Comparison of ENCODE assay signal across 1 cellular context in genomic region chr2:156343096-156343939, GRCh38.
TF ChIP-seq lines count a peak whose summit lies in the region.

No MANE protein-coding gene starts in this region.

TF ChIP-seq in K562, 482 proteins besides CTCF, POLR2A, EP300 and RAD21 (continued from another document and continues in another):
- TF ChIP-seq ZNF609 (CRISPR knock-in tag; IDR thresholded peaks at IDR 0.05; ENCODE audit: borderline replicate concordance) = no peak
- TF ChIP-seq NFE2 (IDR thresholded peaks at IDR 0.05; ENCODE audit: low read depth) = peak; percentile 66
- TF ChIP-seq ZNF212 (CRISPR knock-in tag; IDR thresholded peaks at IDR 0.05) = no peak
- TF ChIP-seq ZNF280B (CRISPR knock-in tag; IDR thresholded peaks at IDR 0.05) = no peak
- TF ChIP-seq CGGBP1 (CRISPR knock-in tag; IDR thresholded peaks at IDR 0.05) = no peak
- no peak for TF ChIP-seq ZNF224 (CRISPR knock-in tag; IDR thresholded peaks at IDR 0.05)
- TF ChIP-seq FOXJ3 (CRISPR knock-in tag; IDR thresholded peaks at IDR 0.05) = no peak
- TF ChIP-seq HDGF (IDR thresholded peaks at IDR 0.05) = no peak
- no peak for TF ChIP-seq ZFP36 (IDR thresholded peaks at IDR 0.05; ENCODE audit: low read depth, low read length, partially characterized antibody)
- TF ChIP-seq ZNF830 (CRISPR knock-in tag; IDR thresholded peaks at IDR 0.05) = no peak
- TF ChIP-seq, protein P1, sequence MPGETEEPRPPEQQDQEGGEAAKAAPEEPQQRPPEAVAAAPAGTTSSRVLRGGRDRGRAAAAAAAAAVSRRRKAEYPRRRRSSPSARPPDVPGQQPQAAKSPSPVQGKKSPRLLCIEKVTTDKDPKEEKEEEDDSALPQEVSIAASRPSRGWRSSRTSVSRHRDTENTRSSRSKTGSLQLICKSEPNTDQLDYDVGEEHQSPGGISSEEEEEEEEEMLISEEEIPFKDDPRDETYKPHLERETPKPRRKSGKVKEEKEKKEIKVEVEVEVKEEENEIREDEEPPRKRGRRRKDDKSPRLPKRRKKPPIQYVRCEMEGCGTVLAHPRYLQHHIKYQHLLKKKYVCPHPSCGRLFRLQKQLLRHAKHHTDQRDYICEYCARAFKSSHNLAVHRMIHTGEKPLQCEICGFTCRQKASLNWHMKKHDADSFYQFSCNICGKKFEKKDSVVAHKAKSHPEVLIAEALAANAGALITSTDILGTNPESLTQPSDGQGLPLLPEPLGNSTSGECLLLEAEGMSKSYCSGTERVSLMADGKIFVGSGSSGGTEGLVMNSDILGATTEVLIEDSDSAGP (CRISPR knock-in tag; IDR thresholded peaks at IDR 0.05) = no peak
- no peak for TF ChIP-seq LEF1 (IDR thresholded peaks at IDR 0.05)
- no peak for TF ChIP-seq ZNF778 (CRISPR knock-in tag; IDR thresholded peaks at IDR 0.05)
- peak; percentile 62 for TF ChIP-seq CHD1 (IDR thresholded peaks at IDR 0.05; ENCODE audit: low read length)
- no peak for TF ChIP-seq DIDO1 (tag; IDR thresholded peaks at IDR 0.05; ENCODE audit: low read depth)
- TF ChIP-seq ZEB2 (IDR thresholded peaks at IDR 0.05) = no peak
- TF ChIP-seq FOXJ2 (tag; IDR thresholded peaks at IDR 0.05) = no peak
- TF ChIP-seq, protein P2, sequence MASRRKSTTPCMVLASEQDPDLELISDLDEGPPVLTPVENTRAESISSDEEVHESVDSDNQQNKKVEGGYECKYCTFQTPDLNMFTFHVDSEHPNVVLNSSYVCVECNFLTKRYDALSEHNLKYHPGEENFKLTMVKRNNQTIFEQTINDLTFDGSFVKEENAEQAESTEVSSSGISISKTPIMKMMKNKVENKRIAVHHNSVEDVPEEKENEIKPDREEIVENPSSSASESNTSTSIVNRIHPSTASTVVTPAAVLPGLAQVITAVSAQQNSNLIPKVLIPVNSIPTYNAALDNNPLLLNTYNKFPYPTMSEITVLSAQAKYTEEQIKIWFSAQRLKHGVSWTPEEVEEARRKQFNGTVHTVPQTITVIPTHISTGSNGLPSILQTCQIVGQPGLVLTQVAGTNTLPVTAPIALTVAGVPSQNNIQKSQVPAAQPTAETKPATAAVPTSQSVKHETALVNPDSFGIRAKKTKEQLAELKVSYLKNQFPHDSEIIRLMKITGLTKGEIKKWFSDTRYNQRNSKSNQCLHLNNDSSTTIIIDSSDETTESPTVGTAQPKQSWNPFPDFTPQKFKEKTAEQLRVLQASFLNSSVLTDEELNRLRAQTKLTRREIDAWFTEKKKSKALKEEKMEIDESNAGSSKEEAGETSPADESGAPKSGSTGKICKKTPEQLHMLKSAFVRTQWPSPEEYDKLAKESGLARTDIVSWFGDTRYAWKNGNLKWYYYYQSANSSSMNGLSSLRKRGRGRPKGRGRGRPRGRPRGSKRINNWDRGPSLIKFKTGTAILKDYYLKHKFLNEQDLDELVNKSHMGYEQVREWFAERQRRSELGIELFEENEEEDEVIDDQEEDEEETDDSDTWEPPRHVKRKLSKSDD (conservative IDR thresholded peaks at IDR 0.05; ENCODE audit: low read length) = no peak
- TF ChIP-seq, protein P3, sequence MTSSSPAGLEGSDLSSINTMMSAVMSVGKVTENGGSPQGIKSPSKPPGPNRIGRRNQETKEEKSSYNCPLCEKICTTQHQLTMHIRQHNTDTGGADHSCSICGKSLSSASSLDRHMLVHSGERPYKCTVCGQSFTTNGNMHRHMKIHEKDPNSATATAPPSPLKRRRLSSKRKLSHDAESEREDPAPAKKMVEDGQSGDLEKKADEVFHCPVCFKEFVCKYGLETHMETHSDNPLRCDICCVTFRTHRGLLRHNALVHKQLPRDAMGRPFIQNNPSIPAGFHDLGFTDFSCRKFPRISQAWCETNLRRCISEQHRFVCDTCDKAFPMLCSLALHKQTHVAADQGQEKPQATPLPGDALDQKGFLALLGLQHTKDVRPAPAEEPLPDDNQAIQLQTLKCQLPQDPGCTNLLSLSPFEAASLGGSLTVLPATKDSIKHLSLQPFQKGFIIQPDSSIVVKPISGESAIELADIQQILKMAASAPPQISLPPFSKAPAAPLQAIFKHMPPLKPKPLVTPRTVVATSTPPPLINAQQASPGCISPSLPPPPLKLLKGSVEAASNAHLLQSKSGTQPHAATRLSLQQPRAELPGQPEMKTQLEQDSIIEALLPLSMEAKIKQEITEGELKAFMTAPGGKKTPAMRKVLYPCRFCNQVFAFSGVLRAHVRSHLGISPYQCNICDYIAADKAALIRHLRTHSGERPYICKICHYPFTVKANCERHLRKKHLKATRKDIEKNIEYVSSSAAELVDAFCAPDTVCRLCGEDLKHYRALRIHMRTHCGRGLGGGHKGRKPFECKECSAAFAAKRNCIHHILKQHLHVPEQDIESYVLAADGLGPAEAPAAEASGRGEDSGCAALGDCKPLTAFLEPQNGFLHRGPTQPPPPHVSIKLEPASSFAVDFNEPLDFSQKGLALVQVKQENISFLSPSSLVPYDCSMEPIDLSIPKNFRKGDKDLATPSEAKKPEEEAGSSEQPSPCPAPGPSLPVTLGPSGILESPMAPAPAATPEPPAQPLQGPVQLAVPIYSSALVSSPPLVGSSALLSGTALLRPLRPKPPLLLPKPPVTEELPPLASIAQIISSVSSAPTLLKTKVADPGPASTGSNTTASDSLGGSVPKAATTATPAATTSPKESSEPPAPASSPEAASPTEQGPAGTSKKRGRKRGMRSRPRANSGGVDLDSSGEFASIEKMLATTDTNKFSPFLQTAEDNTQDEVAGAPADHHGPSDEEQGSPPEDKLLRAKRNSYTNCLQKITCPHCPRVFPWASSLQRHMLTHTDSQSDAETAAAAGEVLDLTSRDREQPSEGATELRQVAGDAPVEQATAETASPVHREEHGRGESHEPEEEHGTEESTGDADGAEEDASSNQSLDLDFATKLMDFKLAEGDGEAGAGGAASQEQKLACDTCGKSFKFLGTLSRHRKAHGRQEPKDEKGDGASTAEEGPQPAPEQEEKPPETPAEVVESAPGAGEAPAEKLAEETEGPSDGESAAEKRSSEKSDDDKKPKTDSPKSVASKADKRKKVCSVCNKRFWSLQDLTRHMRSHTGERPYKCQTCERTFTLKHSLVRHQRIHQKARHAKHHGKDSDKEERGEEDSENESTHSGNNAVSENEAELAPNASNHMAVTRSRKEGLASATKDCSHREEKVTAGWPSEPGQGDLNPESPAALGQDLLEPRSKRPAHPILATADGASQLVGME (CRISPR knock-in tag; IDR thresholded peaks at IDR 0.05) = no peak
- TF ChIP-seq, protein P4, sequence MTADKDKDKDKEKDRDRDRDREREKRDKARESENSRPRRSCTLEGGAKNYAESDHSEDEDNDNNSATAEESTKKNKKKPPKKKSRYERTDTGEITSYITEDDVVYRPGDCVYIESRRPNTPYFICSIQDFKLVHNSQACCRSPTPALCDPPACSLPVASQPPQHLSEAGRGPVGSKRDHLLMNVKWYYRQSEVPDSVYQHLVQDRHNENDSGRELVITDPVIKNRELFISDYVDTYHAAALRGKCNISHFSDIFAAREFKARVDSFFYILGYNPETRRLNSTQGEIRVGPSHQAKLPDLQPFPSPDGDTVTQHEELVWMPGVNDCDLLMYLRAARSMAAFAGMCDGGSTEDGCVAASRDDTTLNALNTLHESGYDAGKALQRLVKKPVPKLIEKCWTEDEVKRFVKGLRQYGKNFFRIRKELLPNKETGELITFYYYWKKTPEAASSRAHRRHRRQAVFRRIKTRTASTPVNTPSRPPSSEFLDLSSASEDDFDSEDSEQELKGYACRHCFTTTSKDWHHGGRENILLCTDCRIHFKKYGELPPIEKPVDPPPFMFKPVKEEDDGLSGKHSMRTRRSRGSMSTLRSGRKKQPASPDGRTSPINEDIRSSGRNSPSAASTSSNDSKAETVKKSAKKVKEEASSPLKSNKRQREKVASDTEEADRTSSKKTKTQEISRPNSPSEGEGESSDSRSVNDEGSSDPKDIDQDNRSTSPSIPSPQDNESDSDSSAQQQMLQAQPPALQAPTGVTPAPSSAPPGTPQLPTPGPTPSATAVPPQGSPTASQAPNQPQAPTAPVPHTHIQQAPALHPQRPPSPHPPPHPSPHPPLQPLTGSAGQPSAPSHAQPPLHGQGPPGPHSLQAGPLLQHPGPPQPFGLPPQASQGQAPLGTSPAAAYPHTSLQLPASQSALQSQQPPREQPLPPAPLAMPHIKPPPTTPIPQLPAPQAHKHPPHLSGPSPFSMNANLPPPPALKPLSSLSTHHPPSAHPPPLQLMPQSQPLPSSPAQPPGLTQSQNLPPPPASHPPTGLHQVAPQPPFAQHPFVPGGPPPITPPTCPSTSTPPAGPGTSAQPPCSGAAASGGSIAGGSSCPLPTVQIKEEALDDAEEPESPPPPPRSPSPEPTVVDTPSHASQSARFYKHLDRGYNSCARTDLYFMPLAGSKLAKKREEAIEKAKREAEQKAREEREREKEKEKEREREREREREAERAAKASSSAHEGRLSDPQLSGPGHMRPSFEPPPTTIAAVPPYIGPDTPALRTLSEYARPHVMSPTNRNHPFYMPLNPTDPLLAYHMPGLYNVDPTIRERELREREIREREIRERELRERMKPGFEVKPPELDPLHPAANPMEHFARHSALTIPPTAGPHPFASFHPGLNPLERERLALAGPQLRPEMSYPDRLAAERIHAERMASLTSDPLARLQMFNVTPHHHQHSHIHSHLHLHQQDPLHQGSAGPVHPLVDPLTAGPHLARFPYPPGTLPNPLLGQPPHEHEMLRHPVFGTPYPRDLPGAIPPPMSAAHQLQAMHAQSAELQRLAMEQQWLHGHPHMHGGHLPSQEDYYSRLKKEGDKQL (CRISPR knock-in tag; IDR thresholded peaks at IDR 0.05; ENCODE audit: borderline replicate concordance) = no peak
- no peak for TF ChIP-seq ZNF436 (CRISPR knock-in tag; IDR thresholded peaks at IDR 0.05)
- TF ChIP-seq ESRRA (IDR thresholded peaks at IDR 0.05; ENCODE audit: borderline replicate concordance, low read depth) = no peak
- TF ChIP-seq ZNF316 (IDR thresholded peaks at IDR 0.05) = peak; percentile 62
- TF ChIP-seq ZNF717 (CRISPR knock-in tag; IDR thresholded peaks at IDR 0.05) = no peak
- no peak for TF ChIP-seq TSHZ1 (CRISPR knock-in tag; IDR thresholded peaks at IDR 0.05)
- no peak for TF ChIP-seq ZKSCAN8 (CRISPR knock-in tag; IDR thresholded peaks at IDR 0.05)
- TF ChIP-seq GABPA (tag; conservative IDR thresholded peaks at IDR 0.05; ENCODE audit: low read depth) = no peak
- no peak for TF ChIP-seq DMBX1 (CRISPR knock-in tag; IDR thresholded peaks at IDR 0.05; ENCODE audit: borderline replicate concordance)
- TF ChIP-seq TARDBP (IDR thresholded peaks at IDR 0.05) = no peak
- TF ChIP-seq DPF2 (IDR thresholded peaks at IDR 0.05) = peak; percentile 39; the same call in 1 of the 2 replicates
- no peak for TF ChIP-seq POLR3G (IDR thresholded peaks at IDR 0.05; ENCODE audit: extremely low read depth, insufficient read length, insufficient replicate concordance)
